19 cellular contexts compared by ENCODE assay signal in the genomic region with DNA sequence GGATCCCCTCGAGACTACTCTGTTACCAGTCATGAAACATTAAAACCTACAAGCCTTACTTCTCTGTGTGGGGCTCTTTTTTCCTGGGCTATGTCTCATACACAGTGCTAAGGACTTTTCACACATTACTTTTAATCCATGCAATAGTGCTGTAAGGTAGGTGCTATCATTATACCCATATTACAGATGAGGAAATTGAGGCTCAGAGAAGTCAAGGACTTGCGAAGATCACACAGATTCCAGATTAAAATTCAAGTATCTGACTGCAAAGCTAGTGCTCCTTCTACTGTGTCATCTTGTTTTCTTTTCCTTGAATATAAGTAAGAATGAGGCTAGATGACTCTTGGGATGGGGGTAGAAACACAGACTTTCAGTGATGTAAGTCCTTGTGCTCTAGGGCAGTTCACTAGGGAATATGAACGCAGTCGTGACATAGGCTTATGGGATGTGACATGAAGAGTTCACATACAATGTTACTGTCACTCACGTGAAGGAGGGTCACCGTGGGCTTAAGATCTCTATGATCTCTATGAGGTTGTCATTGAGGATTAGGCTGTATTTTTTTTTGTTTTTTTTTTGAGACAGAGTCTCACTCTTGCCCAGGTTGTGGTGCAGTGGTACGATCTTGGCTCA. TPM values are rescaled to one million over a fixed set of nuclear protein-coding genes. Genes with fewer than 3 reads are reported as not detected.
DNase-seq lines count a peak whose midpoint lies in the region; ATAC-seq, FAIRE-seq and TF ChIP-seq lines count a peak whose summit lies in the region.
"Had no signal": no experiment of that assay in that cellular context is flagged by ENCODE, and none has a peak within 500 bp of the region (broad histone marks: within the 10 kb centered on the region; RNA-seq: fewer than 3 reads in every experiment).

No MANE protein-coding gene starts in this region.

- H3K27ac ChIP-seq in K562 (ENCODE audit: extremely low read depth, low read depth, low read length) (no peak overlapping the region), rectal smooth muscle tissue (ENCODE audit: low read depth, low read length) (peak overlapping the region; percentile 47), transverse colon (peak overlapping the region in 3 of 4 donors; percentile 1 to 68 (median 12))

- H4K20me1 ChIP-seq in K562 (replicated peaks; ENCODE audit: control insufficient read depth, insufficient read depth, low read length) = no peaks in the 10 kb centered on the region

- H3K4me3 ChIP-seq in K562 = no peak overlapping the region
- no peak overlapping the region for H3K4me3 ChIP-seq in rectal smooth muscle tissue (ENCODE audit: low read length)
- H3K4me3 ChIP-seq in transverse colon = no peak overlapping the region

- CTCF ChIA-PET in K562 (lab: Yijun Ruan, JAX; ENCODE audit: low intra/inter-chr PET ratio) = no interaction called here

- peaks cover 9 to 18% of the 10 kb centered on the region in 2 experiments for H3K4me1 ChIP-seq in K562 (replicated peaks in 1 of 2; ENCODE audit: control insufficient read depth in 2 of 2, insufficient read depth in 2 of 2, low read length in 2 of 2)
- H3K4me1 ChIP-seq in rectal smooth muscle tissue (ENCODE audit: control insufficient read depth, insufficient read depth, low read length) = no peaks in the 10 kb centered on the region
- no peaks in the 10 kb centered on the region for H3K4me1 ChIP-seq in transverse colon
- H3K4me1 ChIP-seq: BE2C, Caco-2 had no signal

- no peaks in the 10 kb centered on the region for H3K9me1 ChIP-seq in K562 (ENCODE audit: control insufficient read depth, insufficient read depth, low read length)

- TF ChIP-seq POLR2A in K562 (conservative IDR thresholded peaks at IDR 0.05) (no peak), transverse colon (IDR thresholded peaks at IDR 0.05) (no peak)

- H3K79me2 ChIP-seq in K562 (ENCODE audit: control insufficient read depth, insufficient read depth, low read length) = no peaks in the 10 kb centered on the region

- no TSS peak for BruUV-seq in K562 (replicated peaks; lab: Mats Ljungman, UMichigan)

- 54% methylated on average over 7 of the region's 7 CpGs for WGBS in K562 (ENCODE audit: insufficient coverage, low coverage, missing lambda C conversion rate)
- WGBS in transverse colon (ENCODE audit: low coverage in 1 of 2), 2 donors = 66 to 88% methylated on average over 5 to 7 of the region's 7 CpGs

- H2AFZ ChIP-seq in K562 (ENCODE audit: low read depth, low read length) = no peak overlapping the region

- H3K4me2 ChIP-seq in K562 (ENCODE audit: insufficient read depth, low read length) = no peak overlapping the region

- H3K9me3 ChIP-seq in K562 (replicated peaks; ENCODE audit: control insufficient read depth, insufficient read depth, low read depth, low read length) = no peaks in the 10 kb centered on the region
- no peaks in the 10 kb centered on the region for H3K9me3 ChIP-seq in transverse colon
- H3K9me3 ChIP-seq: BE2C, Caco-2 had no signal

- H3K36me3 ChIP-seq in K562 (ENCODE audit: control insufficient read depth, insufficient read depth, low read length) (no peaks in the 10 kb centered on the region), rectal smooth muscle tissue (ENCODE audit: control insufficient read depth, insufficient read depth, low read length) (peaks cover 15% of the 10 kb centered on the region), transverse colon (no peaks in the 10 kb centered on the region)
- H3K36me3 ChIP-seq: BE2C had no signal

- in situ Hi-C loops in K562 (cut with MboI) (no loop called here), transverse colon (cut with MboI; ENCODE audit: low pct_ligation_motif_present in 1 of 4, low pct_unique_long_range_greater_than_20kb in 1 of 4, low sequenced_read_pairs in 3 of 4) (no loop called here)

- H3K9ac ChIP-seq in K562 (ENCODE audit: insufficient read depth in 1 of 2, low read depth in 2 of 2, low read length in 2 of 2) (no peak overlapping the region), rectal smooth muscle tissue (ENCODE audit: low read length) (no peak overlapping the region)

- peak; percentile 16 for FAIRE-seq in HTR-8/SVneo (lab: Jason Lieb, UNC)
- no peak for FAIRE-seq in K562 (lab: Jason Lieb, UNC)
- FAIRE-seq: A204.1, D721Med, G401.6, GM12891, GM19239, H1 had no signal

- DNase-seq in HTR-8/SVneo (ENCODE audit: insufficient read length, low spot score) = no peak
- no peak for DNase-seq in K562 (ENCODE audit: extremely low read depth in 1 of 4, low spot score in 3 of 4)
- DNase-seq in transverse colon = no peak
- no peak for DNase-seq in activated gamma-delta T cell (lab: John Stamatoyannopoulos, UW)
- DNase-seq in T1000 (lab: John Stamatoyannopoulos, UW) = no peak
- DNase-seq: ACHN; BE2C; C1 segment of cervical spinal cord; Caco-2; CD4-positive, CD25-positive, alpha-beta regulatory T cell; CD8-positive, alpha-beta memory T cell; H9 had no signal

- intact Hi-C loops in K562 (cut with micrococcal nuclease) = loop anchor here (10.0 kb wide), 1 partner anchor 225 kb away; the partner anchor contains the start of gene BOLA3
- intact Hi-C loops in transverse colon (cut with DNase I; ENCODE audit: low total_unique reads) = loop anchor here (10.0 kb wide), 1 partner anchor 65 kb away; the partner anchor contains the start of gene TET3

- no peak for TF ChIP-seq RAD21 in K562 (CRISPR knock-in tag; conservative IDR thresholded peaks at IDR 0.05 in 1 of 2, IDR thresholded peaks at IDR 0.05 in 1 of 2)

- TF ChIP-seq EP300 in K562 (IDR thresholded peaks at IDR 0.05; ENCODE audit: low read length) = no peak
- TF ChIP-seq EP300 in transverse colon (IDR thresholded peaks at IDR 0.05; ENCODE audit: low read depth) = no peak

- H3K27me3 ChIP-seq in K562 (ENCODE audit: control insufficient read depth in 2 of 2, insufficient read depth in 2 of 2, low read length in 2 of 2) (no peaks in the 10 kb centered on the region), rectal smooth muscle tissue (ENCODE audit: control insufficient read depth, insufficient read depth, low read length) (no peaks in the 10 kb centered on the region), transverse colon (no peaks in the 10 kb centered on the region)
- H3K27me3 ChIP-seq: BE2C had no signal

- TF ChIP-seq CTCF in K562 (IDR thresholded peaks at IDR 0.05 in 2 of 3, conservative IDR thresholded peaks at IDR 0.05 in 1 of 3; ENCODE audit: insufficient read depth in 2 of 3, low read depth in 1 of 3, low read length in 3 of 3) = no peak
- no peak for TF ChIP-seq CTCF in transverse colon (IDR thresholded peaks at IDR 0.05)

- POLR2A ChIA-PET in K562 (lab: Yijun Ruan, JAX) = no interaction called here

- no peak for ATAC-seq in K562

TF ChIP-seq in K562, 482 proteins besides CTCF, POLR2A, EP300 and RAD21 (continues in another document):
- TF ChIP-seq HDAC2 (IDR thresholded peaks at IDR 0.05) = 0 out of 2 replicates have a peak, but pooled peaks have one; percentile 44
- no peak for TF ChIP-seq LARP7 (IDR thresholded peaks at IDR 0.05)
- no peak for TF ChIP-seq ZNF785 (CRISPR knock-in tag; IDR thresholded peaks at IDR 0.05)
- TF ChIP-seq KDM1A (IDR thresholded peaks at IDR 0.05) = peak; percentile 19 to 54; a peak in 2 of 4 replicates
- no peak for TF ChIP-seq ZNF184 (CRISPR knock-in tag; IDR thresholded peaks at IDR 0.05)
- peak; percentile 93 for TF ChIP-seq RBM25 (IDR thresholded peaks at IDR 0.05; ENCODE audit: low read depth, low read length, severe bottlenecking)
- peak; percentile 57; the same call in 1 of the 2 replicates for TF ChIP-seq ADNP (tag; IDR thresholded peaks at IDR 0.05)

RNA-seq across cellular contexts. Expression of gene DGUOK, which starts 7.0 kb away (rescaled TPM):
- total RNA-seq in K562 (2011; cell fraction: chromatin; rRNA removed; ENCODE audit: low replicate concordance) = 33.8 and 38.3 TPM in 2 replicates
- 33.5 and 37.1 TPM in 2 replicates for total RNA-seq in K562 (2011; cell fraction: nucleolus; rRNA removed)
- 36.7 and 58.4 TPM in 2 replicates for total RNA-seq in K562 (2011; cell fraction: nucleoplasm; rRNA removed)
- total RNA-seq in K562 (2014; rRNA removed) (67.0 and 68.4 TPM in 2 replicates), K562 (2014; rRNA removed; fragmentation: Illumina TruSeq; extraction: Trizol) (79.0 and 87.6 TPM in 2 replicates), K562 (2015; rRNA removed; fragmentation: Illumina TruSeq; extraction: Trizol) (83.4 and 91.1 TPM in 2 replicates), K562 (2021) (91.7 and 92.5 TPM in 2 replicates), transverse colon (10 to 100 TPM; 27.3 to 49.7 (median 40.3) TPM)
- polyA plus RNA-seq in K562 (2011; rRNA removed) (129 and 170 TPM in 2 replicates), K562 (2014; fragmentation: Illumina TruSeq; extraction: Trizol) (139 and 147 TPM in 2 replicates), K562 (2014; fragmentation: Nextera tagmentation; extraction: Ambion mirVana) (100 to 1,000 TPM; 258 to 288 TPM), K562 (2014; rRNA removed) (126 and 140 TPM in 2 replicates)
- 125 and 156 TPM in 2 replicates for polyA plus RNA-seq in K562 (2011; cell fraction: cytosol; rRNA removed)
- polyA plus RNA-seq in K562 (2011; cell fraction: nucleus; rRNA removed) = 64.6 and 74.4 TPM in 2 replicates
- 79.1 and 122 TPM in 2 replicates for polyA plus RNA-seq in K562 (2012)
- 33.3 and 40.1 TPM in 2 replicates for polyA minus RNA-seq in K562 (2011; rRNA and poly(A)+ RNA removed)
- 25.8 and 39.5 TPM in 2 replicates for polyA minus RNA-seq in K562 (2011; cell fraction: cytosol; rRNA and poly(A)+ RNA removed)
- polyA minus RNA-seq in K562 (2011; cell fraction: nucleus; rRNA and poly(A)+ RNA removed) = 28.5 and 30.0 TPM in 2 replicates

RNA-seq across cellular contexts. Expression of gene ACTG2, which starts 26.9 kb away (rescaled TPM):
- total RNA-seq in K562 (2011; cell fraction: chromatin; rRNA removed; ENCODE audit: low replicate concordance) = not detected in 2 replicates
- not detected in 2 replicates for total RNA-seq in K562 (2011; cell fraction: nucleolus; rRNA removed)
- total RNA-seq in K562 (2011; cell fraction: nucleoplasm; rRNA removed) = not detected in 2 replicates
- not detected in 2 replicates for total RNA-seq in K562 (2014; rRNA removed)
- not detected in 2 replicates for total RNA-seq in K562 (2014; rRNA removed; fragmentation: Illumina TruSeq; extraction: Trizol)
- total RNA-seq in K562 (2015; rRNA removed; fragmentation: Illumina TruSeq; extraction: Trizol) = not detected in 2 replicates
- total RNA-seq in K562 (2021) = 0.60 and 0.67 TPM in 2 replicates
- polyA plus RNA-seq in K562 (2011; rRNA removed) = not detected in 2 replicates
- not detected in 2 replicates for polyA plus RNA-seq in K562 (2011; cell fraction: cytosol; rRNA removed)
- not detected in 2 replicates for polyA plus RNA-seq in K562 (2011; cell fraction: nucleus; rRNA removed)
- polyA plus RNA-seq in K562 (2012) = 0.22 and 0.39 TPM in 2 replicates
- not detected in 2 replicates for polyA plus RNA-seq in K562 (2014; fragmentation: Illumina TruSeq; extraction: Trizol)
- under 1 TPM in 1 of 2 experiments, not detected in 1; 0.06 TPM for polyA plus RNA-seq in K562 (2014; fragmentation: Nextera tagmentation; extraction: Ambion mirVana)
- not detected in 2 replicates for polyA plus RNA-seq in K562 (2014; rRNA removed)
- polyA minus RNA-seq in K562 (2011; rRNA and poly(A)+ RNA removed) = not detected in 2 replicates
- not detected in 2 replicates for polyA minus RNA-seq in K562 (2011; cell fraction: cytosol; rRNA and poly(A)+ RNA removed)
- not detected in 2 replicates for polyA minus RNA-seq in K562 (2011; cell fraction: nucleus; rRNA and poly(A)+ RNA removed)
- 1,000 to 10,000 TPM in 1 of 4 donors, 100 to 1,000 TPM in 3; 394 to 3,499 (median 729) TPM for total RNA-seq in transverse colon
- total RNA-seq: CD8-positive, alpha-beta memory T cell had no signal
- polyA plus RNA-seq: CD8-positive, alpha-beta memory T cell had no signal

Comparison
In these comparisons a context has a peak if more than half of its experiments do, and no peak if none do; other contexts are left out.
1. RNA of gene ACTG2, which starts 26.9 kb away (total RNA-seq): 394 to 3,499 TPM in transverse colon; 0.60 to 0.67 TPM in K562; every median in the first group is over 100 times any median in the second.